In the genomic region with DNA sequence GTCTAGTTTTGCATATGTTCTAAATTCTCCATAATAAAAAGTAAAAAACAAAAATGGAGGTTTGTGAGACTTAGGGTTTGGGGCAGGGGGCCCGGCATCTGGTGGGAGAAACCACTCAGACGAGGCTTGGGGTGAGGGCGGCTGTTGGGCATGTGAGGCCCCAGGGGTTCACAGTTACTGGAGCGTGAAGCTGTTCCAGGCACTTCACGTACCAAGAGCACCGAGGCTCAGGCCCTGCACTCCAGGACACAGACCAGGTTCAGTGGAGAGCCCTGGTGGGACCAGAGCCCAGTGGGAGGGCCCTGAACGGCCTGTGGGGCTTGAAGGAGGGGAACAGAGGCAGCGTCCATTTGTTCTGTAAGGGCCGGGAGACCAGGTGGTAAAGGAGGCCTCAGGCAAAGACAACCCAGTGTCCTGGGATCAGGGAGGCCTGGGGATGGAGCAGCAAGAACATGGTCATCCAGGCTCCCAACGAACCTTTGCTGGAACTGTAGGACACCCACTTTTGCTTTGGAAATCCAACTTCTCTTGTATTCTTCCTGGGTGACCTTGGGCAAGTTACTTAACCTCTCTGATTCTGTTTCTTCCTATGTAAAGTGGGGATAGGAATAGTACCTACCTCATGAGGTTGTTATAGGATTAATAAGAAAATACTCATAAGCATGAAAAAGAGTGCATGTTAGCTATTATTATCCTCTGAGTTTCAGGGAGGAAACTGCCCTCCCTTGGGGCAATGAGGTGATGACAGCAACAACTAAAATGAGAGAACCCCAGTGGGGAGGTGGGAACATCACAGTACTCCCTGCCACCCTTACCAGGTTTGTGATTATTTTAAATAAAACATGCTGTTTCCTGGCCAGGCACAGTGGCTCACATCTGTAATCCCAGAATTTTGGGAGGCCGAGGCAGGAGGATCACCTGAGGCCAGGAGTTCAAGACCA, we compare ENCODE assay signal across 2 cellular contexts.
TF ChIP-seq lines count a peak whose summit lies in the region.

No MANE protein-coding gene starts in this region.

TF ChIP-seq in SK-N-SH, 30 proteins besides CTCF, POLR2A, EP300 and RAD21 (continued from another document):
- TF ChIP-seq, protein P1, sequence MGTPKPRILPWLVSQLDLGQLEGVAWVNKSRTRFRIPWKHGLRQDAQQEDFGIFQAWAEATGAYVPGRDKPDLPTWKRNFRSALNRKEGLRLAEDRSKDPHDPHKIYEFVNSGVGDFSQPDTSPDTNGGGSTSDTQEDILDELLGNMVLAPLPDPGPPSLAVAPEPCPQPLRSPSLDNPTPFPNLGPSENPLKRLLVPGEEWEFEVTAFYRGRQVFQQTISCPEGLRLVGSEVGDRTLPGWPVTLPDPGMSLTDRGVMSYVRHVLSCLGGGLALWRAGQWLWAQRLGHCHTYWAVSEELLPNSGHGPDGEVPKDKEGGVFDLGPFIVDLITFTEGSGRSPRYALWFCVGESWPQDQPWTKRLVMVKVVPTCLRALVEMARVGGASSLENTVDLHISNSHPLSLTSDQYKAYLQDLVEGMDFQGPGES (IDR thresholded peaks at IDR 0.05; ENCODE audit: low read depth, low read length), result no peak
- TF ChIP-seq CHD2 (IDR thresholded peaks at IDR 0.05; ENCODE audit: low read length, partially characterized antibody) (no peak), TEAD4 (IDR thresholded peaks at IDR 0.05; ENCODE audit: borderline replicate concordance, insufficient read depth) (no peak), TCF12 (IDR thresholded peaks at IDR 0.05) (no peak), RCOR1 (IDR thresholded peaks at IDR 0.05; ENCODE audit: low read length) (no peak), GATA2 (CRISPR knock-in tag; IDR thresholded peaks at IDR 0.05) (no peak), NRF1 (IDR thresholded peaks at IDR 0.05; ENCODE audit: low read depth, low read length) (no peak), RXRA (IDR thresholded peaks at IDR 0.05; ENCODE audit: borderline replicate concordance, low read depth) (no peak), JUND (IDR thresholded peaks at IDR 0.05) (no peak), FOXM1 (IDR thresholded peaks at IDR 0.05; ENCODE audit: low read depth) (no peak), MEF2A (IDR thresholded peaks at IDR 0.05; ENCODE audit: borderline replicate concordance, low read depth) (no peak), EZH2phosphoT487 (IDR thresholded peaks at IDR 0.05; ENCODE audit: borderline replicate concordance, low read depth) (no peak)
- TF ChIP-seq, protein P2, sequence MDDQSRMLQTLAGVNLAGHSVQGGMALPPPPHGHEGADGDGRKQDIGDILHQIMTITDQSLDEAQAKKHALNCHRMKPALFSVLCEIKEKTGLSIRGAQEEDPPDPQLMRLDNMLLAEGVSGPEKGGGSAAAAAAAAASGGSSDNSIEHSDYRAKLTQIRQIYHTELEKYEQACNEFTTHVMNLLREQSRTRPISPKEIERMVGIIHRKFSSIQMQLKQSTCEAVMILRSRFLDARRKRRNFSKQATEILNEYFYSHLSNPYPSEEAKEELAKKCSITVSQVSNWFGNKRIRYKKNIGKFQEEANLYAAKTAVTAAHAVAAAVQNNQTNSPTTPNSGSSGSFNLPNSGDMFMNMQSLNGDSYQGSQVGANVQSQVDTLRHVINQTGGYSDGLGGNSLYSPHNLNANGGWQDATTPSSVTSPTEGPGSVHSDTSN (IDR thresholded peaks at IDR 0.05), result no peak
- TF ChIP-seq, protein P3, sequence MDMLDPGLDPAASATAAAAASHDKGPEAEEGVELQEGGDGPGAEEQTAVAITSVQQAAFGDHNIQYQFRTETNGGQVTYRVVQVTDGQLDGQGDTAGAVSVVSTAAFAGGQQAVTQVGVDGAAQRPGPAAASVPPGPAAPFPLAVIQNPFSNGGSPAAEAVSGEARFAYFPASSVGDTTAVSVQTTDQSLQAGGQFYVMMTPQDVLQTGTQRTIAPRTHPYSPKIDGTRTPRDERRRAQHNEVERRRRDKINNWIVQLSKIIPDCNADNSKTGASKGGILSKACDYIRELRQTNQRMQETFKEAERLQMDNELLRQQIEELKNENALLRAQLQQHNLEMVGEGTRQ (IDR thresholded peaks at IDR 0.05; ENCODE audit: borderline replicate concordance, low read depth, low read length), result no peak
- TF ChIP-seq, protein P4, sequence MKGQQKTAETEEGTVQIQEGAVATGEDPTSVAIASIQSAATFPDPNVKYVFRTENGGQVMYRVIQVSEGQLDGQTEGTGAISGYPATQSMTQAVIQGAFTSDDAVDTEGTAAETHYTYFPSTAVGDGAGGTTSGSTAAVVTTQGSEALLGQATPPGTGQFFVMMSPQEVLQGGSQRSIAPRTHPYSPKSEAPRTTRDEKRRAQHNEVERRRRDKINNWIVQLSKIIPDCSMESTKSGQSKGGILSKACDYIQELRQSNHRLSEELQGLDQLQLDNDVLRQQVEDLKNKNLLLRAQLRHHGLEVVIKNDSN (IDR thresholded peaks at IDR 0.05; ENCODE audit: borderline replicate concordance, low read depth), result no peak
- TF ChIP-seq, protein P5, sequence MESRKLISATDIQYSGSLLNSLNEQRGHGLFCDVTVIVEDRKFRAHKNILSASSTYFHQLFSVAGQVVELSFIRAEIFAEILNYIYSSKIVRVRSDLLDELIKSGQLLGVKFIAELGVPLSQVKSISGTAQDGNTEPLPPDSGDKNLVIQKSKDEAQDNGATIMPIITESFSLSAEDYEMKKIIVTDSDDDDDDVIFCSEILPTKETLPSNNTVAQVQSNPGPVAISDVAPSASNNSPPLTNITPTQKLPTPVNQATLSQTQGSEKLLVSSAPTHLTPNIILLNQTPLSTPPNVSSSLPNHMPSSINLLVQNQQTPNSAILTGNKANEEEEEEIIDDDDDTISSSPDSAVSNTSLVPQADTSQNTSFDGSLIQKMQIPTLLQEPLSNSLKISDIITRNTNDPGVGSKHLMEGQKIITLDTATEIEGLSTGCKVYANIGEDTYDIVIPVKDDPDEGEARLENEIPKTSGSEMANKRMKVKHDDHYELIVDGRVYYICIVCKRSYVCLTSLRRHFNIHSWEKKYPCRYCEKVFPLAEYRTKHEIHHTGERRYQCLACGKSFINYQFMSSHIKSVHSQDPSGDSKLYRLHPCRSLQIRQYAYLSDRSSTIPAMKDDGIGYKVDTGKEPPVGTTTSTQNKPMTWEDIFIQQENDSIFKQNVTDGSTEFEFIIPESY (IDR thresholded peaks at IDR 0.05; ENCODE audit: borderline replicate concordance, low read depth), result no peak
- TF ChIP-seq, protein P6, sequence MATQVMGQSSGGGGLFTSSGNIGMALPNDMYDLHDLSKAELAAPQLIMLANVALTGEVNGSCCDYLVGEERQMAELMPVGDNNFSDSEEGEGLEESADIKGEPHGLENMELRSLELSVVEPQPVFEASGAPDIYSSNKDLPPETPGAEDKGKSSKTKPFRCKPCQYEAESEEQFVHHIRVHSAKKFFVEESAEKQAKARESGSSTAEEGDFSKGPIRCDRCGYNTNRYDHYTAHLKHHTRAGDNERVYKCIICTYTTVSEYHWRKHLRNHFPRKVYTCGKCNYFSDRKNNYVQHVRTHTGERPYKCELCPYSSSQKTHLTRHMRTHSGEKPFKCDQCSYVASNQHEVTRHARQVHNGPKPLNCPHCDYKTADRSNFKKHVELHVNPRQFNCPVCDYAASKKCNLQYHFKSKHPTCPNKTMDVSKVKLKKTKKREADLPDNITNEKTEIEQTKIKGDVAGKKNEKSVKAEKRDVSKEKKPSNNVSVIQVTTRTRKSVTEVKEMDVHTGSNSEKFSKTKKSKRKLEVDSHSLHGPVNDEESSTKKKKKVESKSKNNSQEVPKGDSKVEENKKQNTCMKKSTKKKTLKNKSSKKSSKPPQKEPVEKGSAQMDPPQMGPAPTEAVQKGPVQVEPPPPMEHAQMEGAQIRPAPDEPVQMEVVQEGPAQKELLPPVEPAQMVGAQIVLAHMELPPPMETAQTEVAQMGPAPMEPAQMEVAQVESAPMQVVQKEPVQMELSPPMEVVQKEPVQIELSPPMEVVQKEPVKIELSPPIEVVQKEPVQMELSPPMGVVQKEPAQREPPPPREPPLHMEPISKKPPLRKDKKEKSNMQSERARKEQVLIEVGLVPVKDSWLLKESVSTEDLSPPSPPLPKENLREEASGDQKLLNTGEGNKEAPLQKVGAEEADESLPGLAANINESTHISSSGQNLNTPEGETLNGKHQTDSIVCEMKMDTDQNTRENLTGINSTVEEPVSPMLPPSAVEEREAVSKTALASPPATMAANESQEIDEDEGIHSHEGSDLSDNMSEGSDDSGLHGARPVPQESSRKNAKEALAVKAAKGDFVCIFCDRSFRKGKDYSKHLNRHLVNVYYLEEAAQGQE (IDR thresholded peaks at IDR 0.05; ENCODE audit: low read depth, low read length), result no peak

TF ChIP-seq in SK-N-SH treated with all-trans-retinoic acid at 6 μM for 48 hours, 23 proteins besides CTCF, POLR2A, EP300 and RAD21 (continued from another document):
- TF ChIP-seq, protein P7, sequence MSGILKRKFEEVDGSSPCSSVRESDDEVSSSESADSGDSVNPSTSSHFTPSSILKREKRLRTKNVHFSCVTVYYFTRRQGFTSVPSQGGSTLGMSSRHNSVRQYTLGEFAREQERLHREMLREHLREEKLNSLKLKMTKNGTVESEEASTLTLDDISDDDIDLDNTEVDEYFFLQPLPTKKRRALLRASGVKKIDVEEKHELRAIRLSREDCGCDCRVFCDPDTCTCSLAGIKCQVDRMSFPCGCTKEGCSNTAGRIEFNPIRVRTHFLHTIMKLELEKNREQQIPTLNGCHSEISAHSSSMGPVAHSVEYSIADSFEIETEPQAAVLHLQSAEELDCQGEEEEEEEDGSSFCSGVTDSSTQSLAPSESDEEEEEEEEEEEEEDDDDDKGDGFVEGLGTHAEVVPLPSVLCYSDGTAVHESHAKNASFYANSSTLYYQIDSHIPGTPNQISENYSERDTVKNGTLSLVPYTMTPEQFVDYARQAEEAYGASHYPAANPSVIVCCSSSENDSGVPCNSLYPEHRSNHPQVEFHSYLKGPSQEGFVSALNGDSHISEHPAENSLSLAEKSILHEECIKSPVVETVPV (CRISPR knock-in tag; IDR thresholded peaks at IDR 0.05), result no peak
- no peak for TF ChIP-seq ZC3H10 (CRISPR knock-in tag; IDR thresholded peaks at IDR 0.05)
- TF ChIP-seq, protein P8, sequence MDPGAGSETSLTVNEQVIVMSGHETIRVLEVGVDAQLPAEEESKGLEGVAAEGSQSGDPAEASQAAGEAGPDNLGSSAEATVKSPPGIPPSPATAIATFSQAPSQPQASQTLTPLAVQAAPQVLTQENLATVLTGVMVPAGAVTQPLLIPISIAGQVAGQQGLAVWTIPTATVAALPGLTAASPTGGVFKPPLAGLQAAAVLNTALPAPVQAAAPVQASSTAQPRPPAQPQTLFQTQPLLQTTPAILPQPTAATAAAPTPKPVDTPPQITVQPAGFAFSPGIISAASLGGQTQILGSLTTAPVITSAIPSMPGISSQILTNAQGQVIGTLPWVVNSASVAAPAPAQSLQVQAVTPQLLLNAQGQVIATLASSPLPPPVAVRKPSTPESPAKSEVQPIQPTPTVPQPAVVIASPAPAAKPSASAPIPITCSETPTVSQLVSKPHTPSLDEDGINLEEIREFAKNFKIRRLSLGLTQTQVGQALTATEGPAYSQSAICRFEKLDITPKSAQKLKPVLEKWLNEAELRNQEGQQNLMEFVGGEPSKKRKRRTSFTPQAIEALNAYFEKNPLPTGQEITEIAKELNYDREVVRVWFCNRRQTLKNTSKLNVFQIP (CRISPR knock-in tag; IDR thresholded peaks at IDR 0.05; ENCODE audit: borderline replicate concordance, low read depth), result no peak
- no peak for TF ChIP-seq TOX (CRISPR knock-in tag; IDR thresholded peaks at IDR 0.05; ENCODE audit: borderline replicate concordance)
- TF ChIP-seq, protein P9, sequence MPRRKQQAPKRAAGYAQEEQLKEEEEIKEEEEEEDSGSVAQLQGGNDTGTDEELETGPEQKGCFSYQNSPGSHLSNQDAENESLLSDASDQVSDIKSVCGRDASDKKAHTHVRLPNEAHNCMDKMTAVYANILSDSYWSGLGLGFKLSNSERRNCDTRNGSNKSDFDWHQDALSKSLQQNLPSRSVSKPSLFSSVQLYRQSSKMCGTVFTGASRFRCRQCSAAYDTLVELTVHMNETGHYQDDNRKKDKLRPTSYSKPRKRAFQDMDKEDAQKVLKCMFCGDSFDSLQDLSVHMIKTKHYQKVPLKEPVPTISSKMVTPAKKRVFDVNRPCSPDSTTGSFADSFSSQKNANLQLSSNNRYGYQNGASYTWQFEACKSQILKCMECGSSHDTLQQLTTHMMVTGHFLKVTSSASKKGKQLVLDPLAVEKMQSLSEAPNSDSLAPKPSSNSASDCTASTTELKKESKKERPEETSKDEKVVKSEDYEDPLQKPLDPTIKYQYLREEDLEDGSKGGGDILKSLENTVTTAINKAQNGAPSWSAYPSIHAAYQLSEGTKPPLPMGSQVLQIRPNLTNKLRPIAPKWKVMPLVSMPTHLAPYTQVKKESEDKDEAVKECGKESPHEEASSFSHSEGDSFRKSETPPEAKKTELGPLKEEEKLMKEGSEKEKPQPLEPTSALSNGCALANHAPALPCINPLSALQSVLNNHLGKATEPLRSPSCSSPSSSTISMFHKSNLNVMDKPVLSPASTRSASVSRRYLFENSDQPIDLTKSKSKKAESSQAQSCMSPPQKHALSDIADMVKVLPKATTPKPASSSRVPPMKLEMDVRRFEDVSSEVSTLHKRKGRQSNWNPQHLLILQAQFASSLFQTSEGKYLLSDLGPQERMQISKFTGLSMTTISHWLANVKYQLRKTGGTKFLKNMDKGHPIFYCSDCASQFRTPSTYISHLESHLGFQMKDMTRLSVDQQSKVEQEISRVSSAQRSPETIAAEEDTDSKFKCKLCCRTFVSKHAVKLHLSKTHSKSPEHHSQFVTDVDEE (CRISPR knock-in tag; IDR thresholded peaks at IDR 0.05), result no peak
- no peak for TF ChIP-seq OSR1 (CRISPR knock-in tag; IDR thresholded peaks at IDR 0.05)
- no peak for TF ChIP-seq GLIS3 (CRISPR knock-in tag; IDR thresholded peaks at IDR 0.05)
- TF ChIP-seq PPARA (CRISPR knock-in tag; IDR thresholded peaks at IDR 0.05; ENCODE audit: borderline replicate concordance), result no peak
- no peak for TF ChIP-seq TCF4 (CRISPR knock-in tag; IDR thresholded peaks at IDR 0.05; ENCODE audit: borderline replicate concordance)
- TF ChIP-seq, protein P10, sequence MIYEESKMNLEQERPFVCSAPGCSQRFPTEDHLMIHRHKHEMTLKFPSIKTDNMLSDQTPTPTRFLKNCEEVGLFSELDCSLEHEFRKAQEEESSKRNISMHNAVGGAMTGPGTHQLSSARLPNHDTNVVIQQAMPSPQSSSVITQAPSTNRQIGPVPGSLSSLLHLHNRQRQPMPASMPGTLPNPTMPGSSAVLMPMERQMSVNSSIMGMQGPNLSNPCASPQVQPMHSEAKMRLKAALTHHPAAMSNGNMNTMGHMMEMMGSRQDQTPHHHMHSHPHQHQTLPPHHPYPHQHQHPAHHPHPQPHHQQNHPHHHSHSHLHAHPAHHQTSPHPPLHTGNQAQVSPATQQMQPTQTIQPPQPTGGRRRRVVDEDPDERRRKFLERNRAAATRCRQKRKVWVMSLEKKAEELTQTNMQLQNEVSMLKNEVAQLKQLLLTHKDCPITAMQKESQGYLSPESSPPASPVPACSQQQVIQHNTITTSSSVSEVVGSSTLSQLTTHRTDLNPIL (CRISPR knock-in tag; IDR thresholded peaks at IDR 0.05; ENCODE audit: low read depth), result no peak
- TF ChIP-seq ZNF70 (CRISPR knock-in tag; IDR thresholded peaks at IDR 0.05), result no peak
TF ChIP-seq in SK-N-SH treated with all-trans-retinoic acid at 6 μM for 48 hours: peak in this region for 0.
